ENCODE assay signal across 2 cellular contexts in genomic region chr7:98879989-98880337, GRCh38.
TF ChIP-seq lines count a peak whose summit lies in the region.

No MANE protein-coding gene starts in this region.

TF ChIP-seq in K562, 482 proteins besides CTCF, POLR2A, EP300 and RAD21:
- 0 out of 2 replicates have a peak, but pooled peaks have one; percentile 1 for TF ChIP-seq PKNOX1 (IDR thresholded peaks at IDR 0.05)
- no peak for TF ChIP-seq YY1 (IDR thresholded peaks at IDR 0.05; ENCODE audit: borderline replicate concordance in 1 of 3, control insufficient read depth in 1 of 3, extremely low read depth in 1 of 3, insufficient read depth in 3 of 3, insufficient read length in 1 of 3, insufficient replicate concordance in 2 of 3, low read depth in 1 of 3, low read length in 2 of 3)
- no peak for TF ChIP-seq SRSF7 (optimal IDR thresholded peaks at IDR 0.05; ENCODE audit: low read depth, low read length)
- TF ChIP-seq ZNF3 (CRISPR knock-in tag; IDR thresholded peaks at IDR 0.05): no peak

TF ChIP-seq in GM12891, 5 proteins besides CTCF, POLR2A, EP300 and RAD21 (continued from another document):
- no peak for TF ChIP-seq PAX5 (IDR thresholded peaks at IDR 0.05; ENCODE audit: insufficient read depth, low read length, severe bottlenecking)
- TF ChIP-seq TAF1 (IDR thresholded peaks at IDR 0.05; ENCODE audit: low read depth, low read length): no peak
- no peak for TF ChIP-seq POU2F2 (IDR thresholded peaks at IDR 0.05; ENCODE audit: low read depth, low read length)
